In the genomic region with DNA sequence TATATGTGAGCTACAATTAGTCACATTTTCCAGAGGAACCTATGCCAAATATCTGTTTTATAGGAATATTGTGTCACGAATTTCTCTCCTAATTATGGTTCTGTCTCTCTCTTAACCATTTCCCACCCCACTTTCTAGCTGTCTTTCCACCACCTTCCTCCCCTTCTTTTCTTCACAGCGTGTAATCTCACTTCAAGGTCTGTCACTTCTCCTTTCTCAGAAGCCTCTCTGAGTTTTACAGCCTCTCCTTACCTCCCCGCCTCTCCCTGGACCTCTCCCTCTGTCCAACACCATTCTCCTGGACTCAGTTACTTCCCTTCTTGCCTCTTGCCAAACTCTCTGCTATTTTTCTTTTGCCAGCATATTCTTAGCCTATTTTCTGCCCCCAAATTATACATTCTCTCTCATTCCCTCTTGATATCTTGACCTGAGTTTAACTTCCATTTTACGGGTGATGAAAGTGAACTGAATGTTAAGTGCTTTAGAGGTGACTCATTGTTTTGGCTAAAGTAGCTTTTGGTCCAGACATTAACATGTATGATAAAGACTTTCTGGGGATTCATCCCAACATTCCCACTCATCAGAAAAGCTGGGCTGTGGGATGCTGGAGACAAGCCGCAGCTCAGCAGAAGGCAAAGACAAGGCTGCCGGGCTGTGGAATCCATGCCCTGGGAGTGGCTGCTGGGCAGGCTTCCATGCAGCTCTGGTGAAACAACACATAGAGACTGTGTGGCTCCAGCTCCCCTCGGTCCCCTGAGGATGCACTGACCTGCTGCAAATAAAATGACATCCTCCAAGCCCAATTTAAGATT, we compare ENCODE assay signal across 12 cellular contexts.
DNase-seq lines count a peak whose midpoint lies in the region; ATAC-seq and TF ChIP-seq lines count a peak whose summit lies in the region.
"Had no signal": no experiment of that assay in that cellular context is flagged by ENCODE, and none has a peak within 500 bp of the region (broad histone marks: within the 10 kb centered on the region; RNA-seq: fewer than 3 reads in every experiment).

No MANE protein-coding gene starts in this region.

- peaks cover 0 to 4% (median 3%) of the 10 kb centered on the region in 3 donors for H3K27me3 Mint-ChIP-seq in immature natural killer cell (ENCODE audit: low read depth in 3 of 3)

- H3K4me3 Mint-ChIP-seq in immature natural killer cell = no peak overlapping the region
- H3K4me3 Mint-ChIP-seq: activated T-cell treated with anti-CD3 and anti-CD28 coated beads, Interleukin-2, amount 50 U/mL, for 4 hours had no signal

- no peaks in the 10 kb centered on the region for H3K4me1 ChIP-seq in RWPE2 (ENCODE audit: insufficient read depth, poor library complexity, severe bottlenecking)
- peaks cover 6% of the 10 kb centered on the region for H3K4me1 ChIP-seq in foreskin keratinocyte
- H3K4me1 ChIP-seq in rectal smooth muscle tissue (ENCODE audit: control insufficient read depth, insufficient read depth, low read length) = peaks cover 20% of the 10 kb centered on the region
- H3K4me1 ChIP-seq: parathyroid adenoma had no signal

- H3K36me3 ChIP-seq in RWPE2 (ENCODE audit: low read depth) (no peaks in the 10 kb centered on the region), rectal smooth muscle tissue (ENCODE audit: control insufficient read depth, insufficient read depth, low read length) (no peaks in the 10 kb centered on the region)
- H3K36me3 ChIP-seq: thyroid gland had no signal

- H3K9ac ChIP-seq in rectal smooth muscle tissue (ENCODE audit: low read length) = no peak overlapping the region
- H3K9ac ChIP-seq: parathyroid adenoma had no signal

- H3K27ac ChIP-seq in RWPE2 (ENCODE audit: poor library complexity, severe bottlenecking) (no peak overlapping the region), foreskin keratinocyte (no peak overlapping the region), rectal smooth muscle tissue (ENCODE audit: low read depth, low read length) (peak overlapping the region; percentile 33)
- H3K27ac ChIP-seq: parathyroid adenoma, thyroid gland had no signal

- H3K36me3 Mint-ChIP-seq in immature natural killer cell = no peaks in the 10 kb centered on the region

- H3K4me3 ChIP-seq in RWPE2 (ENCODE audit: severe bottlenecking) (no peak overlapping the region), rectal smooth muscle tissue (ENCODE audit: low read length) (no peak overlapping the region)
- H3K4me3 ChIP-seq: thyroid gland had no signal

- peak; percentile 72 for DNase-seq in GM03348 (ENCODE audit: low spot score)
- DNase-seq in RWPE2 (ENCODE audit: low spot score) = no peak
- DNase-seq in foreskin keratinocyte = peak; percentile 18 to 25
- no peak for DNase-seq in SK-N-DZ (ENCODE audit: low spot score)
- no peak for DNase-seq in immature natural killer cell
- DNase-seq in NCI-H2196 (lab: John Stamatoyannopoulos, UW; ENCODE audit: unreplicated experiment) = no peak
- DNase-seq: activated T-cell treated with anti-CD3 and anti-CD28 coated beads, Interleukin-2, amount 50 U/mL, for 4 hours; NCI-H774 had no signal

- H3K4me1 Mint-ChIP-seq in immature natural killer cell = no peaks in the 10 kb centered on the region

- H3K9me3 ChIP-seq in RWPE2 (ENCODE audit: severe bottlenecking) = no peaks in the 10 kb centered on the region
- H3K9me3 ChIP-seq: thyroid gland had no signal

- H3K9me3 Mint-ChIP-seq in immature natural killer cell = no peaks in the 10 kb centered on the region
- H3K9me3 Mint-ChIP-seq: activated T-cell treated with anti-CD3 and anti-CD28 coated beads, Interleukin-2, amount 50 U/mL, for 4 hours had no signal

- TF ChIP-seq CTCF in RWPE2 (IDR thresholded peaks at IDR 0.05; ENCODE audit: poor library complexity, severe bottlenecking) (no peak), foreskin keratinocyte (conservative IDR thresholded peaks at IDR 0.05) (no peak)

- ATAC-seq in RWPE2 (ENCODE audit: low read depth) (peak; percentile 48; the same call in 1 of the 3 replicates), foreskin keratinocyte (no peak), GM19463 (IDR thresholded peaks at IDR 0.05; ENCODE audit: unreplicated experiment) (no peak)
- ATAC-seq: activated T-cell treated with anti-CD3 and anti-CD28 coated beads, Interleukin-2, amount 50 U/mL, for 4 hours had no signal

- H3K27me3 ChIP-seq in RWPE2 (ENCODE audit: insufficient read depth, poor library complexity, severe bottlenecking) = no peaks in the 10 kb centered on the region
- H3K27me3 ChIP-seq in foreskin keratinocyte = no peaks in the 10 kb centered on the region
- no peaks in the 10 kb centered on the region for H3K27me3 ChIP-seq in rectal smooth muscle tissue (ENCODE audit: control insufficient read depth, insufficient read depth, low read length)
- H3K27me3 ChIP-seq: thyroid gland had no signal

- no peak overlapping the region for H3K27ac Mint-ChIP-seq in immature natural killer cell

Comparison
In these comparisons a context has a peak if more than half of its experiments do, and no peak if none do; other contexts are left out.
1. DNase-seq: peak in GM03348 (single experiment) and foreskin keratinocyte (2 of 2); none in RWPE2 (single experiment), SK-N-DZ (single experiment), immature natural killer cell (0 of 3) and NCI-H2196 (single experiment).